15 cellular contexts compared by ENCODE assay signal in the genomic region with DNA sequence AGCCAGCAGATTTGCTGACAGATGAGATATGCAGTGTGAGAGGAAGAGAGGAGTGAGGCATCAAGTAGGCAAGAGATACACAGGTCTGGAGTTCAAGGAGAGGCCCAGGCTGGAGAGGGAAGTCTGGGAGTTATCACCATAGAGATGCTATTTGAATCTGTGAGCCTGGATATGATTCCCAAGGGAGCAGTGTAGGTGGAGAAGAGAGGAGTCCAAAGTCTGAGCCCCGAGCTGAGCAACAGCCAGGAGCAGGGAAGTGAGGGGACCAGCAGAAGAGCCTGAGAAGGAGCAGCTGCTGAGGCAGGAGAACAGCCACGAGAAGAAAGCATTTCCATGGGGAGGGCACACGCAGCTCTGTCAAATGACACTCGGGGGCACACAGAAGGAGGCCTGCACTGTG. TPM values are rescaled to one million over a fixed set of nuclear protein-coding genes. Genes with fewer than 3 reads are reported as not detected.
DNase-seq lines count a peak whose midpoint lies in the region; TF ChIP-seq lines count a peak whose summit lies in the region.
"Had no signal": no experiment of that assay in that cellular context is flagged by ENCODE, and none has a peak within 500 bp of the region (broad histone marks: within the 10 kb centered on the region; RNA-seq: fewer than 3 reads in every experiment).

No MANE protein-coding gene starts in this region.

- peaks cover 25% of the 10 kb centered on the region for H3K27me3 Mint-ChIP-seq in glutamatergic neuron (ENCODE audit: unreplicated experiment)
- H3K27me3 Mint-ChIP-seq: CD8-positive, alpha-beta memory T cell had no signal

- H2AFZ ChIP-seq in Loucy (ENCODE audit: low read length), result no peak overlapping the region; the same call in 1 of the 2 replicates

- peaks cover 12% of the 10 kb centered on the region for H3K36me3 Mint-ChIP-seq in glutamatergic neuron (ENCODE audit: unreplicated experiment)

- H3K4me2 ChIP-seq in Loucy (ENCODE audit: low read depth, low read length, poor library complexity, severe bottlenecking), result peak overlapping the region; percentile 62

- H3K27me3 ChIP-seq in Loucy (ENCODE audit: insufficient read depth, low read length, poor library complexity, severe bottlenecking), result no peaks in the 10 kb centered on the region
- H3K27me3 ChIP-seq: BE2C had no signal

- no peaks in the 10 kb centered on the region; the same call in 1 of the 2 replicates for H3K36me3 ChIP-seq in Loucy (ENCODE audit: insufficient read depth, low read length)
- H3K36me3 ChIP-seq: BE2C had no signal

- H3K9me2 ChIP-seq in Loucy (replicated peaks; ENCODE audit: low read depth, low read length), result no peaks in the 10 kb centered on the region

- TF ChIP-seq CTCF in Loucy (conservative IDR thresholded peaks at IDR 0.05; ENCODE audit: low read length) (no peak), glutamatergic neuron (IDR thresholded peaks at IDR 0.05; ENCODE audit: partially characterized antibody, unreplicated experiment) (no peak), GM10266 (IDR thresholded peaks at IDR 0.05; ENCODE audit: control insufficient read depth, insufficient read depth, low read depth, missing control alignments) (no peak)

- H3K4me1 Mint-ChIP-seq in glutamatergic neuron (ENCODE audit: low read depth, unreplicated experiment), result peaks cover 3% of the 10 kb centered on the region
- H3K4me1 Mint-ChIP-seq: CD8-positive, alpha-beta memory T cell had no signal

- H3K9me3 Mint-ChIP-seq in glutamatergic neuron (ENCODE audit: unreplicated experiment), result peaks cover 6% of the 10 kb centered on the region

- H3K4me1 ChIP-seq in Loucy (ENCODE audit: insufficient read depth, low read length, poor library complexity, severe bottlenecking), result peaks cover 17% of the 10 kb centered on the region
- H3K4me1 ChIP-seq: BE2C had no signal

- H3K4me3 ChIP-seq in Loucy (ENCODE audit: low read length, poor library complexity, severe bottlenecking), result peak overlapping the region; percentile 40

- H3K27ac ChIP-seq in angular gyrus (ENCODE audit: low read depth, low read length), result peak overlapping the region; percentile 71
- peak overlapping the region; percentile 69 for H3K27ac ChIP-seq in temporal lobe (ENCODE audit: low read depth, low read length)

- peak overlapping the region; percentile 46 for H3K9ac ChIP-seq in Loucy (ENCODE audit: low read depth, low read length, poor library complexity, severe bottlenecking)

- H3K27ac Mint-ChIP-seq in glutamatergic neuron (ENCODE audit: unreplicated experiment), result peak overlapping the region; percentile 39

- no peak overlapping the region for H3K4me3 Mint-ChIP-seq in glutamatergic neuron (ENCODE audit: unreplicated experiment)
- H3K4me3 Mint-ChIP-seq: CD8-positive, alpha-beta memory T cell had no signal

- no peaks in the 10 kb centered on the region for H3F3A ChIP-seq in Loucy (ENCODE audit: low read depth)

- no peaks in the 10 kb centered on the region for H4K20me1 ChIP-seq in Loucy (ENCODE audit: insufficient read depth, low read length, poor library complexity, severe bottlenecking)

- no peak for DNase-seq in glutamatergic neuron
- DNase-seq in SHP77 treated with DMSO at 0.1 percent for 48 hours (lab: John Stamatoyannopoulos, UW), result no peak
- DNase-seq in GM10266 (ENCODE audit: extremely low spot score), result no peak
- DNase-seq in cerebellum (ENCODE audit: low spot score), result no peak
- DNase-seq: BE2C; CD8-positive, alpha-beta memory T cell; GOT3; NCI-H1048; NCI-H146; NCI-H2081 treated with DMSO at 0.1 percent for 48 hours; NCI-H345; NCI-H774 had no signal

- no peaks in the 10 kb centered on the region for H3K79me2 ChIP-seq in Loucy (ENCODE audit: insufficient read depth, low read length)

- H3K9me3 ChIP-seq in Loucy (ENCODE audit: insufficient read depth, low read depth, low read length), result no peaks in the 10 kb centered on the region
- H3K9me3 ChIP-seq: BE2C had no signal

RNA-seq across cellular contexts. Expression of a gene that starts 20.2 kb away (rescaled TPM):
- total RNA-seq in glutamatergic neuron (ENCODE audit: unreplicated experiment), result 10.5 TPM
- total RNA-seq in temporal lobe, result 1.7 TPM
- total RNA-seq in cerebellum, result 11.0 TPM

RNA-seq across cellular contexts. Expression of a gene that starts 33.1 kb away (rescaled TPM):
- 165 TPM for total RNA-seq in glutamatergic neuron (ENCODE audit: unreplicated experiment)
- 20.2 TPM for total RNA-seq in temporal lobe
- total RNA-seq in cerebellum, result 34.8 TPM

RNA-seq across cellular contexts. Expression of a gene that starts 49.0 kb away (rescaled TPM):
- total RNA-seq in glutamatergic neuron (ENCODE audit: unreplicated experiment) (not detected), temporal lobe (not detected), cerebellum (not detected)
- total RNA-seq: CD8-positive, alpha-beta memory T cell had no signal

RNA-seq across cellular contexts. Expression of a gene that starts 54.5 kb away (rescaled TPM):
- total RNA-seq in glutamatergic neuron (ENCODE audit: unreplicated experiment) (12.1 TPM), temporal lobe (0.25 TPM), cerebellum (0.54 TPM)
